ENCODE assay signal across 24 cellular contexts in genomic region chr4:80438016-80438415, GRCh38.
A peak's percentile ranks its signal among the peaks of the same experiment; 100 is the strongest.
DNase-seq lines count a peak whose midpoint lies in the region; ATAC-seq, FAIRE-seq and TF ChIP-seq lines count a peak whose summit lies in the region.
"Had no signal": no experiment of that assay in that cellular context is flagged by ENCODE, and none has a peak within 500 bp of the region (broad histone marks: within the 10 kb centered on the region; RNA-seq: fewer than 3 reads in every experiment).

No MANE protein-coding gene starts in this region.

- H3K4me1 ChIP-seq in Loucy (ENCODE audit: insufficient read depth, low read length, poor library complexity, severe bottlenecking) (peaks cover 29% of the 10 kb centered on the region), endothelial cell of umbilical vein (ENCODE audit: control insufficient read depth, extremely low read depth, insufficient read depth, low read length) (no peaks in the 10 kb centered on the region)
- H3K4me1 ChIP-seq: BLaER1, HAP-1 had no signal

- TF ChIP-seq POLR2A in endothelial cell of umbilical vein (IDR thresholded peaks at IDR 0.05; ENCODE audit: low read depth, low read length) = no peak

- H3K9me3 ChIP-seq in Loucy (ENCODE audit: insufficient read depth, low read depth, low read length) (no peaks in the 10 kb centered on the region), endothelial cell of umbilical vein (replicated peaks; ENCODE audit: control insufficient read depth, insufficient read depth, low read length) (no peaks in the 10 kb centered on the region)
- H3K9me3 ChIP-seq: HAP-1 had no signal

- no peak for TF ChIP-seq CTCF in Loucy (conservative IDR thresholded peaks at IDR 0.05; ENCODE audit: low read length)
- TF ChIP-seq CTCF in endothelial cell of umbilical vein (IDR thresholded peaks at IDR 0.05; ENCODE audit: extremely low read depth in 1 of 2, insufficient read depth in 1 of 2, low read depth in 1 of 2, low read length in 2 of 2) = no peak
- no peak for TF ChIP-seq CTCF in MCF 10A (IDR thresholded peaks at IDR 0.05; ENCODE audit: unreplicated experiment)

- peak overlapping the region; percentile 58 for H2AFZ ChIP-seq in Loucy (ENCODE audit: low read length)
- no peak overlapping the region for H2AFZ ChIP-seq in endothelial cell of umbilical vein (ENCODE audit: low read depth, low read length)
- H2AFZ ChIP-seq: GM23248 had no signal

- H3K4me2 ChIP-seq in Loucy (ENCODE audit: low read depth, low read length, poor library complexity, severe bottlenecking) (peak overlapping the region; percentile 53), endothelial cell of umbilical vein (ENCODE audit: insufficient read depth, low read length) (no peak overlapping the region)
- H3K4me2 ChIP-seq: BLaER1 had no signal

- H3K27me3 ChIP-seq in Loucy (ENCODE audit: insufficient read depth, low read length, poor library complexity, severe bottlenecking) (no peaks in the 10 kb centered on the region), endothelial cell of umbilical vein (ENCODE audit: control insufficient read depth in 2 of 2, insufficient read depth in 2 of 2, low read length in 2 of 2) (no peaks in the 10 kb centered on the region)
- H3K27me3 ChIP-seq: BLaER1 had no signal

- POLR2A ChIA-PET in endothelial cell of umbilical vein (lab: Charles Lee) = no interaction called here
- POLR2A ChIA-PET in MCF 10A (lab: Yijun Ruan, JAX) = interaction anchor here (0.7 kb wide), 1 partner anchor 212 kb away, joined by 4 read pairs; no protein-coding TSS in a partner anchor

- no peak for ATAC-seq in activated CD8-positive, alpha-beta memory T cell treated with anti-CD3 and anti-CD28 coated beads, Interleukin-2, amount 10 ng/mL, durations not matched to agents 7 days and 5 days
- ATAC-seq in natural killer cell treated with Interleukin-12 subunit alpha and Interleukin-12 subunit beta and Interleukin-15 and Interleukin-18, amount 100 ng/mL, for 72 hours = peak in 1 of 2 donors; percentile 56
- ATAC-seq in activated T-helper 17 cell treated with anti-CD3 and anti-CD28 coated beads, Interleukin-2, amount 50 U/mL, for 72 hours (replicated peaks) = no peak
- ATAC-seq: CD8-positive, alpha-beta T cell; GM12878 had no signal

- H3K4me3 Mint-ChIP-seq in activated CD8-positive, alpha-beta memory T cell treated with anti-CD3 and anti-CD28 coated beads, Interleukin-2, amount 10 ng/mL, durations not matched to agents 7 days and 5 days = no peak overlapping the region
- peak overlapping the region; percentile 38 for H3K4me3 Mint-ChIP-seq in natural killer cell treated with Interleukin-12 subunit alpha and Interleukin-12 subunit beta and Interleukin-15 and Interleukin-18, amount 100 ng/mL, for 72 hours
- no peak overlapping the region for H3K4me3 Mint-ChIP-seq in MCF 10A (ENCODE audit: unreplicated experiment)
- H3K4me3 Mint-ChIP-seq in activated T-helper 17 cell treated with anti-CD3 and anti-CD28 coated beads, Interleukin-2, amount 50 U/mL, for 72 hours = no peak overlapping the region
- H3K4me3 Mint-ChIP-seq: CD14-positive monocyte; CD8-positive, alpha-beta T cell had no signal

- H3K4me1 Mint-ChIP-seq in activated CD8-positive, alpha-beta memory T cell treated with anti-CD3 and anti-CD28 coated beads, Interleukin-2, amount 10 ng/mL, durations not matched to agents 7 days and 5 days = peaks cover 25% of the 10 kb centered on the region
- peaks cover 18 to 22% of the 10 kb centered on the region in 2 donors for H3K4me1 Mint-ChIP-seq in natural killer cell treated with Interleukin-12 subunit alpha and Interleukin-12 subunit beta and Interleukin-15 and Interleukin-18, amount 100 ng/mL, for 72 hours (ENCODE audit: low read depth in 2 of 2)
- no peaks in the 10 kb centered on the region for H3K4me1 Mint-ChIP-seq in MCF 10A (ENCODE audit: insufficient read depth, unreplicated experiment)
- H3K4me1 Mint-ChIP-seq in activated T-helper 17 cell treated with anti-CD3 and anti-CD28 coated beads, Interleukin-2, amount 50 U/mL, for 72 hours = peaks cover 7% of the 10 kb centered on the region
- H3K4me1 Mint-ChIP-seq: CD14-positive monocyte had no signal

- H3K27me3 Mint-ChIP-seq in activated CD8-positive, alpha-beta memory T cell treated with anti-CD3 and anti-CD28 coated beads, Interleukin-2, amount 10 ng/mL, durations not matched to agents 7 days and 5 days = peaks cover 4% of the 10 kb centered on the region
- no peaks in the 10 kb centered on the region for H3K27me3 Mint-ChIP-seq in natural killer cell treated with Interleukin-12 subunit alpha and Interleukin-12 subunit beta and Interleukin-15 and Interleukin-18, amount 100 ng/mL, for 72 hours
- no peaks in the 10 kb centered on the region for H3K27me3 Mint-ChIP-seq in MCF 10A (ENCODE audit: insufficient read depth, unreplicated experiment)
- H3K27me3 Mint-ChIP-seq in activated T-helper 17 cell treated with anti-CD3 and anti-CD28 coated beads, Interleukin-2, amount 50 U/mL, for 72 hours = no peaks in the 10 kb centered on the region

- BruUV-seq in endothelial cell of umbilical vein (replicated peaks; lab: Mats Ljungman, UMichigan) (no TSS peak), MCF 10A (replicated peaks; lab: Mats Ljungman, UMichigan) (no TSS peak)

- FAIRE-seq in endothelial cell of umbilical vein (lab: Jason Lieb, UNC) = no peak
- FAIRE-seq: GM12878, GM19239, HTR-8/SVneo had no signal

- H3K27ac Mint-ChIP-seq in activated CD8-positive, alpha-beta memory T cell treated with anti-CD3 and anti-CD28 coated beads, Interleukin-2, amount 10 ng/mL, durations not matched to agents 7 days and 5 days = peak overlapping the region; percentile 13
- peak overlapping the region; percentile 25 for H3K27ac Mint-ChIP-seq in natural killer cell treated with Interleukin-12 subunit alpha and Interleukin-12 subunit beta and Interleukin-15 and Interleukin-18, amount 100 ng/mL, for 72 hours
- H3K27ac Mint-ChIP-seq in MCF 10A (ENCODE audit: low read depth, unreplicated experiment) = no peak overlapping the region
- H3K27ac Mint-ChIP-seq in activated T-helper 17 cell treated with anti-CD3 and anti-CD28 coated beads, Interleukin-2, amount 50 U/mL, for 72 hours = no peak overlapping the region
- H3K27ac Mint-ChIP-seq: CD14-positive monocyte; CD8-positive, alpha-beta T cell had no signal

- H4K20me1 ChIP-seq in Loucy (ENCODE audit: insufficient read depth, low read length, poor library complexity, severe bottlenecking) (no peaks in the 10 kb centered on the region), endothelial cell of umbilical vein (replicated peaks; ENCODE audit: control insufficient read depth, extremely low read depth, insufficient read depth, low read length) (no peaks in the 10 kb centered on the region)
- H4K20me1 ChIP-seq: BLaER1 had no signal

- H3K9me1 ChIP-seq in endothelial cell of umbilical vein (replicated peaks; ENCODE audit: control insufficient read depth, extremely low read depth, insufficient read depth, low read length) = no peaks in the 10 kb centered on the region

- H3K4me3 ChIP-seq in Loucy (ENCODE audit: low read length, poor library complexity, severe bottlenecking) (peak overlapping the region; percentile 12), endothelial cell of umbilical vein (replicated peaks in 1 of 3; ENCODE audit: insufficient read depth in 1 of 3, low read depth in 1 of 3, low read length in 3 of 3) (no peak overlapping the region)
- H3K4me3 ChIP-seq: BLaER1, GM12878, GM23248, HAP-1 had no signal

- H3K9ac ChIP-seq in Loucy (ENCODE audit: low read depth, low read length, poor library complexity, severe bottlenecking) (peak overlapping the region; percentile 5), endothelial cell of umbilical vein (replicated peaks; ENCODE audit: extremely low read depth, insufficient read depth, low read length) (no peak overlapping the region)
- H3K9ac ChIP-seq: BLaER1, GM23248 had no signal

- H3K79me2 ChIP-seq in Loucy (ENCODE audit: insufficient read depth, low read length) (no peaks in the 10 kb centered on the region), endothelial cell of umbilical vein (ENCODE audit: control insufficient read depth, insufficient read depth, low read length) (no peaks in the 10 kb centered on the region)

- no peak overlapping the region for H3K27ac ChIP-seq in endothelial cell of umbilical vein (ENCODE audit: insufficient read depth, low read depth, low read length)
- no peak overlapping the region for H3K27ac ChIP-seq in caudate nucleus (ENCODE audit: low read depth, low read length)
- H3K27ac ChIP-seq: BLaER1, GM23248, HL-60 had no signal

- H3F3A ChIP-seq in Loucy (ENCODE audit: low read depth) = peaks cover 3% of the 10 kb centered on the region; the same call in 1 of the 2 replicates

- H3K36me3 Mint-ChIP-seq in activated CD8-positive, alpha-beta memory T cell treated with anti-CD3 and anti-CD28 coated beads, Interleukin-2, amount 10 ng/mL, durations not matched to agents 7 days and 5 days = peaks cover 21% of the 10 kb centered on the region
- peaks cover 20% of the 10 kb centered on the region for H3K36me3 Mint-ChIP-seq in natural killer cell treated with Interleukin-12 subunit alpha and Interleukin-12 subunit beta and Interleukin-15 and Interleukin-18, amount 100 ng/mL, for 72 hours
- no peaks in the 10 kb centered on the region for H3K36me3 Mint-ChIP-seq in MCF 10A (ENCODE audit: insufficient read depth, unreplicated experiment)
- H3K36me3 Mint-ChIP-seq in activated T-helper 17 cell treated with anti-CD3 and anti-CD28 coated beads, Interleukin-2, amount 50 U/mL, for 72 hours (ENCODE audit: low read depth) = no peaks in the 10 kb centered on the region
- H3K36me3 Mint-ChIP-seq: CD14-positive monocyte had no signal

- CTCF ChIA-PET in activated CD8-positive, alpha-beta memory T cell treated with anti-CD3 and anti-CD28 coated beads, Interleukin-2, amount 10 ng/mL, durations not matched to agents 7 days and 5 days (lab: Charles Lee) = no interaction called here
- CTCF ChIA-PET in endothelial cell of umbilical vein (lab: Charles Lee) = no interaction called here
- CTCF ChIA-PET in MCF 10A (lab: Yijun Ruan, JAX) = interaction anchor here (0.6 kb wide), 1 partner anchor 15 kb away, joined by 3 read pairs; no protein-coding TSS in a partner anchor

- DNase-seq in activated CD8-positive, alpha-beta memory T cell treated with anti-CD3 and anti-CD28 coated beads, Interleukin-2, amount 10 ng/mL, durations not matched to agents 7 days and 5 days = no peak
- no peak for DNase-seq in activated CD8-positive, alpha-beta memory T cell treated with anti-CD3 and anti-CD28 coated beads, Interleukin-2, amount 50 U/mL, for 48 hours
- DNase-seq in endothelial cell of umbilical vein (ENCODE audit: low read depth, low spot score) (no peak), caudate nucleus (lab: John Stamatoyannopoulos, UW) (no peak), MCF 10A (ENCODE audit: unreplicated experiment) (no peak)
- DNase-seq in natural killer cell treated with Interleukin-12 subunit alpha and Interleukin-12 subunit beta and Interleukin-15 and Interleukin-18, amount 100 ng/mL, for 72 hours (ENCODE audit: low spot score) = no peak
- DNase-seq: 8988T; CD8-positive, alpha-beta T cell; COR-L47; DMS 273 treated with DMSO at 0.1 percent for 48 hours; DMS53; DND-41; EL; GM23248; IMR-90 had no signal

- H3K9me3 Mint-ChIP-seq in activated CD8-positive, alpha-beta memory T cell treated with anti-CD3 and anti-CD28 coated beads, Interleukin-2, amount 10 ng/mL, durations not matched to agents 7 days and 5 days (ENCODE audit: low read depth) = peaks cover 8% of the 10 kb centered on the region
- H3K9me3 Mint-ChIP-seq in natural killer cell treated with Interleukin-12 subunit alpha and Interleukin-12 subunit beta and Interleukin-15 and Interleukin-18, amount 100 ng/mL, for 72 hours = peaks cover 16% of the 10 kb centered on the region
- H3K9me3 Mint-ChIP-seq in MCF 10A (ENCODE audit: unreplicated experiment) = peaks cover 15% of the 10 kb centered on the region
- peaks cover 8% of the 10 kb centered on the region for H3K9me3 Mint-ChIP-seq in activated T-helper 17 cell treated with anti-CD3 and anti-CD28 coated beads, Interleukin-2, amount 50 U/mL, for 72 hours

- intact Hi-C loops in endothelial cell of umbilical vein (cut with micrococcal nuclease) = no loop called here
- intact Hi-C loops in MCF 10A (cut with micrococcal nuclease) = no loop called here

- H3K36me3 ChIP-seq in Loucy (ENCODE audit: insufficient read depth, low read length) (no peaks in the 10 kb centered on the region), endothelial cell of umbilical vein (ENCODE audit: control insufficient read depth in 2 of 2, extremely low read depth in 1 of 2, insufficient read depth in 2 of 2, low read length in 2 of 2) (no peaks in the 10 kb centered on the region)
- H3K36me3 ChIP-seq: BLaER1, HAP-1 had no signal

- dilution Hi-C loops in endothelial cell of umbilical vein (cut with MboI; ENCODE audit: extremely low pct_ligation_motif_present, low sequenced_read_pairs) = no loop called here

- H3K9me2 ChIP-seq in Loucy (replicated peaks; ENCODE audit: low read depth, low read length) = no peaks in the 10 kb centered on the region

Comparison
In these comparisons a context has a peak if more than half of its experiments do, and no peak if none do; other contexts are left out.
1. H3K27ac Mint-ChIP-seq: peak in activated CD8-positive, alpha-beta memory T cell treated with anti-CD3 and anti-CD28 coated beads, Interleukin-2, amount 10 ng/mL, durations not matched to agents 7 days and 5 days (single experiment) and natural killer cell treated with Interleukin-12 subunit alpha and Interleukin-12 subunit beta and Interleukin-15 and Interleukin-18, amount 100 ng/mL, for 72 hours (2 of 2); none in MCF 10A (single experiment) and activated T-helper 17 cell treated with anti-CD3 and anti-CD28 coated beads, Interleukin-2, amount 50 U/mL, for 72 hours (single experiment).